Comparison of ENCODE assay signal across 17 cellular contexts in the genomic region with DNA sequence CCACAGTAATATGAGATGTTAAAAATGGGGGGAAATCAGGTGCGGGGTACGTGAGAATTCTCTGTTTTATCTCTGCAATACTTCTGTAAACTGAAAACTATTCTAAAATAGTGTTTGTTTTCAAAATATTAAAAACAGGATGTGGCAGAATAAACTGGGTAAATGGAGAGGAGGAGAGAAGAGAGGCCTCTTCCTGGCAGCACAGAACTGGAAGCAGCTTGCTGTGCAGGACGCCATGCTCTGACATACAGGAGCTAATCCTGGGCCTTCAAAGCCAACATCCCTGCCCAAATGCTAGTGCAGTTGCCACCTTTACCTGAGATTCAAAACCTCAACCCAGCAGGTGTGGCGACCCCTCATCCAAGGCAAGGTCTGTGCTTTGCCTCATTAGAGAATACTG.
DNase-seq lines count a peak whose midpoint lies in the region; ATAC-seq lines count a peak whose summit lies in the region.
"Had no signal": no experiment of that assay in that cellular context is flagged by ENCODE, and none has a peak within 500 bp of the region (broad histone marks: within the 10 kb centered on the region; RNA-seq: fewer than 3 reads in every experiment).

No MANE protein-coding gene starts in this region.

- H3K36me3 Mint-ChIP-seq in activated CD4-positive, alpha-beta T cell treated with anti-CD3 and anti-CD28 coated beads for 36 hours (ENCODE audit: low read depth): peaks cover 26% of the 10 kb centered on the region
- H3K36me3 Mint-ChIP-seq in activated naive CD8-positive, alpha-beta T cell: peaks cover 26% of the 10 kb centered on the region
- peaks cover 31% of the 10 kb centered on the region for H3K36me3 Mint-ChIP-seq in activated naive CD8-positive, alpha-beta T cell treated with anti-CD3 and anti-CD28 coated beads for 36 hours
- peaks cover 33 to 45% (median 35%) of the 10 kb centered on the region in 3 donors for H3K36me3 Mint-ChIP-seq in immature natural killer cell

- intact Hi-C loops in activated CD4-positive, alpha-beta T cell treated with anti-CD3 and anti-CD28 coated beads for 36 hours (cut with DNase I, micrococcal nuclease): no loop called here
- intact Hi-C loops in left ventricle myocardium superior (cut with micrococcal nuclease): no loop called here

- no peak for ATAC-seq in activated CD4-positive, alpha-beta T cell treated with anti-CD3 and anti-CD28 coated beads for 36 hours
- ATAC-seq in left ventricle myocardium superior: no peak
- ATAC-seq: K562 had no signal

- POLR2A ChIA-PET in activated CD4-positive, alpha-beta T cell treated with anti-CD3 and anti-CD28 coated beads for 36 hours (lab: Charles Lee): no interaction called here

- peak overlapping the region; percentile 44 for H3K27ac Mint-ChIP-seq in activated CD4-positive, alpha-beta T cell treated with anti-CD3 and anti-CD28 coated beads for 36 hours
- peak overlapping the region; percentile 30 for H3K27ac Mint-ChIP-seq in activated naive CD8-positive, alpha-beta T cell
- H3K27ac Mint-ChIP-seq in activated naive CD8-positive, alpha-beta T cell treated with anti-CD3 and anti-CD28 coated beads for 36 hours: no peak overlapping the region
- peak overlapping the region in 4 of 6 donors; percentile 17 to 68 (median 48) for H3K27ac Mint-ChIP-seq in immature natural killer cell

- peaks cover 43% of the 10 kb centered on the region for H3K4me1 Mint-ChIP-seq in activated CD4-positive, alpha-beta T cell treated with anti-CD3 and anti-CD28 coated beads for 36 hours
- peaks cover 56% of the 10 kb centered on the region for H3K4me1 Mint-ChIP-seq in activated naive CD8-positive, alpha-beta T cell (ENCODE audit: low read depth)
- peaks cover 30% of the 10 kb centered on the region for H3K4me1 Mint-ChIP-seq in activated naive CD8-positive, alpha-beta T cell treated with anti-CD3 and anti-CD28 coated beads for 36 hours
- peaks cover 56 to 70% of the 10 kb centered on the region in 2 donors for H3K4me1 Mint-ChIP-seq in immature natural killer cell

- CTCF ChIA-PET in activated CD4-positive, alpha-beta T cell treated with anti-CD3 and anti-CD28 coated beads for 36 hours (lab: Charles Lee): interaction anchor here (0.9 to 2.8 kb wide), 6 partner anchors 13 to 91 kb away, joined by 3 to 8 read pairs (median 4); no protein-coding TSS in a partner anchor

- peaks cover 2% of the 10 kb centered on the region for H3K9me3 Mint-ChIP-seq in activated CD4-positive, alpha-beta T cell treated with anti-CD3 and anti-CD28 coated beads for 36 hours (ENCODE audit: low read depth)
- H3K9me3 Mint-ChIP-seq in activated naive CD8-positive, alpha-beta T cell (ENCODE audit: low read depth): no peaks in the 10 kb centered on the region
- no peaks in the 10 kb centered on the region for H3K9me3 Mint-ChIP-seq in activated naive CD8-positive, alpha-beta T cell treated with anti-CD3 and anti-CD28 coated beads for 36 hours
- no peaks in the 10 kb centered on the region for H3K9me3 Mint-ChIP-seq in immature natural killer cell

- no peak for DNase-seq in activated CD4-positive, alpha-beta T cell treated with anti-CD3 and anti-CD28 coated beads for 36 hours
- DNase-seq in activated CD4-positive, alpha-beta T cell treated with anti-CD3 and anti-CD28 coated beads, Interleukin-2, amount 50 U/mL, for 4 hours: no peak
- no peak for DNase-seq in activated naive CD8-positive, alpha-beta T cell treated with anti-CD3 and anti-CD28 coated beads for 36 hours
- DNase-seq in immature natural killer cell (no peak), NCI-H345 treated with DMSO at 0.1 percent for 48 hours (lab: John Stamatoyannopoulos, UW; ENCODE audit: unreplicated experiment) (no peak), SIG-M5 treated with dmso at 0.1 percent for 504 hours (lab: John Stamatoyannopoulos, UW; ENCODE audit: unreplicated experiment) (no peak), left ventricle myocardium superior (no peak)
- DNase-seq: DMS153; EL; GOT3; NCI-H1417; NCI-H1930; NCI-H446; NK-92 treated with Interleukin-12 subunit alpha and Interleukin-12 subunit beta, amount 100 ng/mL, for 24 hours; RPMI8226 had no signal

- H3K27me3 Mint-ChIP-seq in activated CD4-positive, alpha-beta T cell treated with anti-CD3 and anti-CD28 coated beads for 36 hours: no peaks in the 10 kb centered on the region
- no peaks in the 10 kb centered on the region for H3K27me3 Mint-ChIP-seq in activated naive CD8-positive, alpha-beta T cell
- H3K27me3 Mint-ChIP-seq in activated naive CD8-positive, alpha-beta T cell treated with anti-CD3 and anti-CD28 coated beads for 36 hours: no peaks in the 10 kb centered on the region
- peaks cover 0 to 3% (median 0%) of the 10 kb centered on the region in 3 donors for H3K27me3 Mint-ChIP-seq in immature natural killer cell (ENCODE audit: low read depth in 3 of 3)

- H3K4me3 Mint-ChIP-seq in activated CD4-positive, alpha-beta T cell treated with anti-CD3 and anti-CD28 coated beads for 36 hours: no peak overlapping the region
- no peak overlapping the region for H3K4me3 Mint-ChIP-seq in activated naive CD8-positive, alpha-beta T cell
- no peak overlapping the region for H3K4me3 Mint-ChIP-seq in activated naive CD8-positive, alpha-beta T cell treated with anti-CD3 and anti-CD28 coated beads for 36 hours
- peak overlapping the region in 2 of 5 donors; percentile 1 to 19 for H3K4me3 Mint-ChIP-seq in immature natural killer cell
